In the genomic region with DNA sequence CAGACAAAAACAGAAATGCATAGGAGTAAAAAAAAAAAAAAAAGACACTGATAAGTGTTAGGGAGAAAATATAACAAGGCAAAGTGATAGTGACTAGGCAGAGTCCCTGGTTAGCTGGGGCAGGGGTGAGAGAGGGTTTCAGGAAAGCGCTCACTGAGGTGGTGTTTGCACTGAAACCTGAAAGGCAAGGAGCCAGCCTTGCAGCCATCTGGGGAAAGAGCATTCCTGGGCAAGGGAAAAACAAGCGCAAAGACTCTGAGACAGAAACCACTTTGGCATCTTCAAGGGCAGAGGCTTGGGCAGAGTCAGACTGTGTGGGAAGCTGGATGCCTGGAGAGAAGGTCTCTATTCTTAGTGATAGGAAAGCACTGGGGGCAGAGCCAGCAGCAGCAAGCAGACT, we compare ENCODE assay signal across 36 cellular contexts. TPM values are rescaled to one million over a fixed set of nuclear protein-coding genes. Genes with fewer than 3 reads are reported as not detected.
A peak's percentile ranks its signal among the peaks of the same experiment; 100 is the strongest.
DNase-seq lines count a peak whose midpoint lies in the region; ATAC-seq and TF ChIP-seq lines count a peak whose summit lies in the region.
"Had no signal": no experiment of that assay in that cellular context is flagged by ENCODE, and none has a peak within 500 bp of the region (broad histone marks: within the 10 kb centered on the region; RNA-seq: fewer than 3 reads in every experiment).

No MANE protein-coding gene starts in this region.

- H3K79me2 ChIP-seq in PC-3 (ENCODE audit: low read length) = peaks cover 21% of the 10 kb centered on the region; the same call in 1 of the 2 replicates
- peaks cover 88% of the 10 kb centered on the region for H3K79me2 ChIP-seq in smooth muscle cell (ENCODE audit: low read depth)

- H3K4me2 ChIP-seq in PC-3 (ENCODE audit: low read length) (no peak overlapping the region), smooth muscle cell (peak overlapping the region; percentile 4)

- intact Hi-C loops in PC-3 (cut with micrococcal nuclease) = no loop called here
- intact Hi-C loops in MCF 10A (cut with micrococcal nuclease) = no loop called here
- intact Hi-C loops in left lung (cut with DNase I) = no loop called here
- intact Hi-C loops in activated CD8-positive, alpha-beta T cell treated with anti-CD3 and anti-CD28 coated beads for 36 hours (cut with micrococcal nuclease) = no loop called here
- intact Hi-C loops in colonic mucosa (cut with DNase I) = no loop called here

- WGBS in smooth muscle cell (ENCODE audit: low lambda C conversion rate) = 75% methylated on average over 2 of the region's 2 CpGs

- no peak; the same call in 1 of the 2 replicates for ATAC-seq in PC-3
- peak; percentile 36 for ATAC-seq in left lung
- ATAC-seq in activated CD8-positive, alpha-beta T cell treated with anti-CD3 and anti-CD28 coated beads for 36 hours = no peak
- ATAC-seq in GM21528 (IDR thresholded peaks at IDR 0.05; ENCODE audit: low FRiP score, unreplicated experiment) = no peak
- ATAC-seq: GM12878, HepG2, left cardiac atrium, Panc1, right lobe of liver had no signal

- CTCF ChIA-PET in PC-3 (lab: Charles Lee) (no interaction called here), MCF 10A (lab: Yijun Ruan, JAX) (interaction anchor here (0.5 to 1.8 kb wide), 5 partner anchors 14 to 69 kb away, joined by 3 to 11 read pairs (median 3); no protein-coding TSS in a partner anchor)
- CTCF ChIA-PET in activated CD8-positive, alpha-beta T cell treated with anti-CD3 and anti-CD28 coated beads for 36 hours (lab: Charles Lee) = interaction anchor here (1.2 kb wide), 1 partner anchor 67 kb away, joined by 5 read pairs; no protein-coding TSS in a partner anchor

- BruUV-seq in PC-3 (replicated peaks; lab: Mats Ljungman, UMichigan) (no TSS peak), MCF 10A (replicated peaks; lab: Mats Ljungman, UMichigan) (no TSS peak)

- H3K27ac Mint-ChIP-seq in MCF 10A (ENCODE audit: low read depth, unreplicated experiment) = peak overlapping the region; percentile 68
- no peak overlapping the region for H3K27ac Mint-ChIP-seq in activated CD8-positive, alpha-beta T cell treated with anti-CD3 and anti-CD28 coated beads for 36 hours
- H3K27ac Mint-ChIP-seq: activated naive CD4-positive, alpha-beta T cell treated with anti-CD3 and anti-CD28 coated beads, Interleukin-2, amount 50 U/mL, for 24 hours; stimulated activated memory B cell treated with anti-CD40 and anti-IgM and Interleukin-4, amounts not matched to agents 10 μg/mL and 1 μg/mL and 100 μg/mL, for 72 hours had no signal

- H3K27me3 Mint-ChIP-seq in MCF 10A (ENCODE audit: insufficient read depth, unreplicated experiment) = no peaks in the 10 kb centered on the region
- H3K27me3 Mint-ChIP-seq in activated CD8-positive, alpha-beta T cell treated with anti-CD3 and anti-CD28 coated beads for 36 hours = peaks cover 9% of the 10 kb centered on the region

- H3F3A ChIP-seq in PC-3 (ENCODE audit: low read length, unreplicated experiment) = no peaks in the 10 kb centered on the region
- H3F3A ChIP-seq in smooth muscle cell (ENCODE audit: low read depth) = peaks cover 6% of the 10 kb centered on the region

- no peaks in the 10 kb centered on the region for H3K9me3 ChIP-seq in PC-3 (ENCODE audit: low read length)
- no peaks in the 10 kb centered on the region for H3K9me3 ChIP-seq in left lung
- H3K9me3 ChIP-seq in smooth muscle cell (replicated peaks; ENCODE audit: low read depth) = no peaks in the 10 kb centered on the region
- H3K9me3 ChIP-seq in colonic mucosa = no peaks in the 10 kb centered on the region
- H3K9me3 ChIP-seq: right lobe of liver, upper lobe of left lung had no signal

- no peak overlapping the region for H3K4me3 Mint-ChIP-seq in MCF 10A (ENCODE audit: unreplicated experiment)
- no peak overlapping the region for H3K4me3 Mint-ChIP-seq in activated CD8-positive, alpha-beta T cell treated with anti-CD3 and anti-CD28 coated beads for 36 hours
- H3K4me3 Mint-ChIP-seq: activated naive CD4-positive, alpha-beta T cell treated with anti-CD3 and anti-CD28 coated beads, Interleukin-2, amount 50 U/mL, for 24 hours; neural crest cell; stimulated activated memory B cell treated with anti-CD40 and anti-IgM and Interleukin-4, amounts not matched to agents 10 μg/mL and 1 μg/mL and 100 μg/mL, for 72 hours had no signal

- POLR2A ChIA-PET in PC-3 (lab: Charles Lee; ENCODE audit: unreplicated experiment) (no interaction called here), MCF 10A (lab: Yijun Ruan, JAX) (interaction anchor here (0.6 to 3.5 kb wide), 7 partner anchors 9 to 67 kb away, joined by 3 to 18 read pairs (median 4); a partner anchor contains a TSS)
- POLR2A ChIA-PET in activated CD8-positive, alpha-beta T cell treated with anti-CD3 and anti-CD28 coated beads for 36 hours (lab: Charles Lee) = no interaction called here

- no peaks in the 10 kb centered on the region for H3K9me3 Mint-ChIP-seq in MCF 10A (ENCODE audit: unreplicated experiment)
- no peaks in the 10 kb centered on the region for H3K9me3 Mint-ChIP-seq in activated CD8-positive, alpha-beta T cell treated with anti-CD3 and anti-CD28 coated beads for 36 hours
- H3K9me3 Mint-ChIP-seq: activated naive CD4-positive, alpha-beta T cell treated with anti-CD3 and anti-CD28 coated beads, Interleukin-2, amount 50 U/mL, for 24 hours; neural crest cell; stimulated activated memory B cell treated with anti-CD40 and anti-IgM and Interleukin-4, amounts not matched to agents 10 μg/mL and 1 μg/mL and 100 μg/mL, for 72 hours had no signal

- no peak overlapping the region for H3K4me3 ChIP-seq in PC-3 (ENCODE audit: low read length)
- no peak overlapping the region for H3K4me3 ChIP-seq in left lung
- H3K4me3 ChIP-seq in smooth muscle cell = no peak overlapping the region
- H3K4me3 ChIP-seq in colonic mucosa = no peak overlapping the region
- H3K4me3 ChIP-seq: GM12878, right lobe of liver, upper lobe of left lung had no signal

- H3K9me2 ChIP-seq in PC-3 (replicated peaks; ENCODE audit: low read length) = no peaks in the 10 kb centered on the region

- H3K4me1 ChIP-seq in PC-3 (ENCODE audit: insufficient read depth, low read length) (peaks cover 50% of the 10 kb centered on the region), left lung (peaks cover 0 to 4% of the 10 kb centered on the region in 2 donors), smooth muscle cell (ENCODE audit: low read depth) (no peaks in the 10 kb centered on the region), colonic mucosa (no peaks in the 10 kb centered on the region)
- H3K4me1 ChIP-seq: right lobe of liver had no signal

- H2AFZ ChIP-seq in PC-3 (ENCODE audit: low read length) (no peak overlapping the region), smooth muscle cell (ENCODE audit: low read depth) (no peak overlapping the region)

- H3K27ac ChIP-seq in PC-3 (ENCODE audit: low read length) (peak overlapping the region; percentile 24), left lung (no peak overlapping the region), smooth muscle cell (ENCODE audit: low read depth) (peak overlapping the region; percentile 67), colonic mucosa (no peak overlapping the region)
- H3K27ac ChIP-seq: right lobe of liver, upper lobe of left lung, VCaP had no signal

- H4K20me1 ChIP-seq in PC-3 (ENCODE audit: low read length) (no peaks in the 10 kb centered on the region), smooth muscle cell (ENCODE audit: low read depth) (no peaks in the 10 kb centered on the region)

- H3K36me3 ChIP-seq in PC-3 (ENCODE audit: low read depth, low read length) = peaks cover 13% of the 10 kb centered on the region; the same call in 1 of the 2 replicates
- no peaks in the 10 kb centered on the region for H3K36me3 ChIP-seq in left lung
- H3K36me3 ChIP-seq in smooth muscle cell (ENCODE audit: low read depth) = no peaks in the 10 kb centered on the region
- no peaks in the 10 kb centered on the region for H3K36me3 ChIP-seq in colonic mucosa
- H3K36me3 ChIP-seq: right lobe of liver, upper lobe of left lung had no signal

- peaks cover 66% of the 10 kb centered on the region for H3K4me1 Mint-ChIP-seq in MCF 10A (ENCODE audit: insufficient read depth, unreplicated experiment)
- H3K4me1 Mint-ChIP-seq in activated CD8-positive, alpha-beta T cell treated with anti-CD3 and anti-CD28 coated beads for 36 hours (ENCODE audit: low read depth) = peaks cover 4% of the 10 kb centered on the region
- H3K4me1 Mint-ChIP-seq: activated naive CD4-positive, alpha-beta T cell treated with anti-CD3 and anti-CD28 coated beads, Interleukin-2, amount 50 U/mL, for 24 hours; stimulated activated memory B cell treated with anti-CD40 and anti-IgM and Interleukin-4, amounts not matched to agents 10 μg/mL and 1 μg/mL and 100 μg/mL, for 72 hours had no signal

- peaks cover 5% of the 10 kb centered on the region for H3K36me3 Mint-ChIP-seq in MCF 10A (ENCODE audit: insufficient read depth, unreplicated experiment)
- no peaks in the 10 kb centered on the region for H3K36me3 Mint-ChIP-seq in activated CD8-positive, alpha-beta T cell treated with anti-CD3 and anti-CD28 coated beads for 36 hours (ENCODE audit: low read depth)
- H3K36me3 Mint-ChIP-seq: activated naive CD4-positive, alpha-beta T cell treated with anti-CD3 and anti-CD28 coated beads, Interleukin-2, amount 50 U/mL, for 24 hours; stimulated activated memory B cell treated with anti-CD40 and anti-IgM and Interleukin-4, amounts not matched to agents 10 μg/mL and 1 μg/mL and 100 μg/mL, for 72 hours had no signal

- no peak for TF ChIP-seq CTCF in PC-3 (conservative IDR thresholded peaks at IDR 0.05; ENCODE audit: low read depth, low read length)
- no peak for TF ChIP-seq CTCF in MCF 10A (IDR thresholded peaks at IDR 0.05; ENCODE audit: unreplicated experiment)
- no peak for TF ChIP-seq CTCF in left lung (IDR thresholded peaks at IDR 0.05)
- TF ChIP-seq CTCF in smooth muscle cell (IDR thresholded peaks at IDR 0.05; ENCODE audit: borderline replicate concordance, insufficient read depth, poor library complexity, severe bottlenecking) = no peak
- no peak for TF ChIP-seq CTCF in activated CD8-positive, alpha-beta T cell treated with anti-CD3 and anti-CD28 coated beads for 36 hours (IDR thresholded peaks at IDR 0.05)
- no peak for TF ChIP-seq CTCF in colonic mucosa (IDR thresholded peaks at IDR 0.05)

- H3K9ac ChIP-seq in PC-3 (ENCODE audit: low read length) = no peak overlapping the region
- no peak overlapping the region for H3K9ac ChIP-seq in smooth muscle cell (ENCODE audit: low read depth)
- no peak overlapping the region for H3K9ac ChIP-seq in colonic mucosa (ENCODE audit: low read depth in 2 of 2, low read length in 2 of 2)

- DNase-seq in PC-3 = peak; percentile 70
- DNase-seq in MCF 10A (ENCODE audit: unreplicated experiment) = no peak
- no peak for DNase-seq in left lung
- DNase-seq in smooth muscle cell (lab: John Stamatoyannopoulos, UW; ENCODE audit: unreplicated experiment) = no peak
- DNase-seq in activated CD8-positive, alpha-beta T cell treated with anti-CD3 and anti-CD28 coated beads for 36 hours = no peak
- DNase-seq in colonic mucosa = no peak
- no peak for DNase-seq in nucleus accumbens (lab: John Stamatoyannopoulos, UW)
- DNase-seq: activated CD4-positive, alpha-beta T cell treated with anti-CD3 and anti-CD28 coated beads for 48 hours; aorta; C1 segment of cervical spinal cord; central memory CD4-positive, alpha-beta T cell; COR-L47; HCEC 1CT; hypothalamus; Kasumi-1; left cardiac atrium; MV-4-11; NCI-H1436; NCI-H2081; NCI-H2227 treated with DMSO at 0.1 percent for 48 hours; NCI-H526 treated with DMSO at 0.1 percent for 48 hours; posterior cingulate gyrus; right lobe of liver; SHP77 treated with DMSO at 0.1 percent for 48 hours; T-helper 9 cell had no signal

- no peaks in the 10 kb centered on the region for H3K27me3 ChIP-seq in PC-3 (ENCODE audit: low read length)
- H3K27me3 ChIP-seq in left lung = peaks cover 0 to 16% of the 10 kb centered on the region in 2 donors
- H3K27me3 ChIP-seq in smooth muscle cell (ENCODE audit: low read depth) = no peaks in the 10 kb centered on the region
- H3K27me3 ChIP-seq in colonic mucosa = no peaks in the 10 kb centered on the region
- H3K27me3 ChIP-seq: right lobe of liver, upper lobe of left lung had no signal

RNA-seq across cellular contexts. Expression of a gene that starts 14.5 kb away (rescaled TPM):
- total RNA-seq in PC-3 (2014; rRNA removed) = 30.4 and 33.0 TPM in 2 replicates
- 86.1 and 91.9 TPM in 2 replicates for total RNA-seq in MCF 10A (2022)
- 10 to 100 TPM; 20.4 to 22.5 TPM for total RNA-seq in left lung
- total RNA-seq in smooth muscle cell = 163 and 176 TPM in 2 replicates
- 62.0 and 74.0 TPM in 2 replicates for polyA plus RNA-seq in smooth muscle cell
- under 1 TPM in 1 of 2 experiments, not detected in 1; 0.09 TPM for total RNA-seq in activated CD8-positive, alpha-beta T cell treated with anti-CD3 and anti-CD28 coated beads for 36 hours
- 10 to 100 TPM in 1 of 2 donors, 1 to 10 TPM in 1; 3.3 to 13.2 TPM for total RNA-seq in colonic mucosa
- total RNA-seq: activated CD8-positive, alpha-beta memory T cell treated with anti-CD3 and anti-CD28 coated beads for 36 hours; HepG2; lung microvascular endothelial cell had no signal
- polyA plus RNA-seq: HepG2 had no signal

Comparison
In these comparisons a context has a peak if more than half of its experiments do, and no peak if none do; other contexts are left out.
1. H3K27ac ChIP-seq: peak in PC-3 (single experiment) and smooth muscle cell (single experiment); none in left lung (0 of 2) and colonic mucosa (single experiment).